1 cellular context compared by ENCODE assay signal in the genomic region with DNA sequence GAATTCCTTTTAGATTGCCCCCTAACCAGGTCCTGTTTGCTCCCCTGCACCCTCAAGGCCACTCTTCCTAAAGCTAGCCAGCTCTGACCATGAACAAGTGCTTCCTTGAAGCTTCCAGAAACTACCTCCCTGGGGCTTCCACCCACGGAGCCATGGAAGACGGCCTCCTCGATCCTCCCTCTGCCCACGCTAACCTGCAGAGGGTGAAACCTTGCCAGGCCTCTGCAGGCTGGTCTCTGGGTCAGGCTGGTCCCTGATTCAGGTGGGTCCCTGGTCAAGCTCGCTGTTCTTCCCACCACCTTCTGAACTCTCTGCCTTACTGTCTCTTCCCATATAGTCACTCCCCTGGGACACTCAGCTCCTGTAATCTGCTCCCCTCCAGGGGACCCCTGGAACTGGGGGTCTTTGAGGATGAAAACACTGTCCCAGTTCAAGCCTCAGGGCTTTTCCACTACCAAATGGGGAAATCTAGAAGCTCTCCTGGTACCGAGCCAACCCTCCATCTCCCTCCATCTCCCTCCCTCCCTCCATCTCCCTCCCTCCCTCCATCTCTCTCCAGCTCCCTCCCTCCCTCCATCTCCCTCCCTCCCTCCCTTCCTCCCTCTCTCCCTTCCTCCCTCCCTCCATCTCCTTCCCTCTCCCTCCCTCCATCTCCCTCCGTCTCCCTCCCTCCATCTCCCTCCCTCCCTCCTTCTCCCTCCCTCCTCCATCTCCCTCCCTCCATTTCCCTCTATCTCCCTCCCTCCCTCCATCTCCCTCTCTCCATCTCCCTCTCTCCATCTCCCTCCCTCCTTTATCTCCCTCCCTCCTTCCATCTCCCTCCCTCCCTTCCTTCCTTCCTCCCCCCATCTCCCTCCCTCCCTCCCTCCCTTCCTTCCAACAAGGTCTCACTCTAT.
TF ChIP-seq lines count a peak whose summit lies in the region.

No MANE protein-coding gene starts in this region.

TF ChIP-seq in HEK293, 187 proteins besides CTCF, POLR2A, EP300 and RAD21 (continued from another document and continues in another):
- TF ChIP-seq, protein P1, sequence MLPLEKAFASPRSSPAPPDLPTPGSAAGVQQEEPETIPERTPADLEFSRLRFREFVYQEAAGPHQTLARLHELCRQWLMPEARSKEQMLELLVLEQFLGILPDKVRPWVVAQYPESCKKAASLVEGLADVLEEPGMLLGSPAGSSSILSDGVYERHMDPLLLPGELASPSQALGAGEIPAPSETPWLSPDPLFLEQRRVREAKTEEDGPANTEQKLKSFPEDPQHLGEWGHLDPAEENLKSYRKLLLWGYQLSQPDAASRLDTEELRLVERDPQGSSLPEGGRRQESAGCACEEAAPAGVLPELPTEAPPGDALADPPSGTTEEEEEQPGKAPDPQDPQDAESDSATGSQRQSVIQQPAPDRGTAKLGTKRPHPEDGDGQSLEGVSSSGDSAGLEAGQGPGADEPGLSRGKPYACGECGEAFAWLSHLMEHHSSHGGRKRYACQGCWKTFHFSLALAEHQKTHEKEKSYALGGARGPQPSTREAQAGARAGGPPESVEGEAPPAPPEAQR (tag by site-specific recombination; IDR thresholded peaks at IDR 0.05), result no peak
- TF ChIP-seq ZNF544 (tag by site-specific recombination; IDR thresholded peaks at IDR 0.05) (no peak), ZFP41 (tag by site-specific recombination; IDR thresholded peaks at IDR 0.05; ENCODE audit: borderline replicate concordance) (no peak), ZNF341 (tag by site-specific recombination; IDR thresholded peaks at IDR 0.05; ENCODE audit: low read depth) (no peak), GFI1B (tag by site-specific recombination; IDR thresholded peaks at IDR 0.05) (no peak), ZNF366 (tag by site-specific recombination; conservative IDR thresholded peaks at IDR 0.05) (peak; percentile 53), ZNF514 (tag by site-specific recombination; IDR thresholded peaks at IDR 0.05) (no peak), ZNF211 (tag by site-specific recombination; IDR thresholded peaks at IDR 0.05; ENCODE audit: low read depth) (no peak), ZNF169 (tag by site-specific recombination; IDR thresholded peaks at IDR 0.05) (peak; percentile 98), ZXDB (tag by site-specific recombination; IDR thresholded peaks at IDR 0.05) (no peak), ZFP3 (tag by site-specific recombination; IDR thresholded peaks at IDR 0.05; ENCODE audit: low read depth) (no peak), ZBTB20 (tag by site-specific recombination; IDR thresholded peaks at IDR 0.05) (no peak), ZNF214 (tag by site-specific recombination; IDR thresholded peaks at IDR 0.05; ENCODE audit: borderline replicate concordance) (no peak), ZNF404 (tag by site-specific recombination; IDR thresholded peaks at IDR 0.05) (no peak), ZNF560 (tag by site-specific recombination; IDR thresholded peaks at IDR 0.05; ENCODE audit: borderline replicate concordance) (no peak), ZNF121 (tag by site-specific recombination; IDR thresholded peaks at IDR 0.05) (no peak), FEZF1 (tag by site-specific recombination; IDR thresholded peaks at IDR 0.05) (no peak), EGR2 (tag by site-specific recombination; IDR thresholded peaks at IDR 0.05; ENCODE audit: low read depth) (peak; percentile 50; the same call in 1 of the 2 replicates), ZNF768 (tag by site-specific recombination; IDR thresholded peaks at IDR 0.05) (no peak), PRDM1 (tag by site-specific recombination; IDR thresholded peaks at IDR 0.05) (no peak), OSR2 (tag by site-specific recombination; IDR thresholded peaks at IDR 0.05) (no peak), ZNF391 (tag by site-specific recombination; IDR thresholded peaks at IDR 0.05; ENCODE audit: borderline replicate concordance, low read depth) (no peak), WT1 (tag by site-specific recombination; IDR thresholded peaks at IDR 0.05) (peak; percentile 54; the same call in 1 of the 2 replicates), ZFHX2 (tag by site-specific recombination; conservative IDR thresholded peaks at IDR 0.05) (peak; percentile 75), RBAK (tag by site-specific recombination; IDR thresholded peaks at IDR 0.05) (no peak), ZNF501 (tag by site-specific recombination; IDR thresholded peaks at IDR 0.05) (no peak)
- TF ChIP-seq, protein P2, sequence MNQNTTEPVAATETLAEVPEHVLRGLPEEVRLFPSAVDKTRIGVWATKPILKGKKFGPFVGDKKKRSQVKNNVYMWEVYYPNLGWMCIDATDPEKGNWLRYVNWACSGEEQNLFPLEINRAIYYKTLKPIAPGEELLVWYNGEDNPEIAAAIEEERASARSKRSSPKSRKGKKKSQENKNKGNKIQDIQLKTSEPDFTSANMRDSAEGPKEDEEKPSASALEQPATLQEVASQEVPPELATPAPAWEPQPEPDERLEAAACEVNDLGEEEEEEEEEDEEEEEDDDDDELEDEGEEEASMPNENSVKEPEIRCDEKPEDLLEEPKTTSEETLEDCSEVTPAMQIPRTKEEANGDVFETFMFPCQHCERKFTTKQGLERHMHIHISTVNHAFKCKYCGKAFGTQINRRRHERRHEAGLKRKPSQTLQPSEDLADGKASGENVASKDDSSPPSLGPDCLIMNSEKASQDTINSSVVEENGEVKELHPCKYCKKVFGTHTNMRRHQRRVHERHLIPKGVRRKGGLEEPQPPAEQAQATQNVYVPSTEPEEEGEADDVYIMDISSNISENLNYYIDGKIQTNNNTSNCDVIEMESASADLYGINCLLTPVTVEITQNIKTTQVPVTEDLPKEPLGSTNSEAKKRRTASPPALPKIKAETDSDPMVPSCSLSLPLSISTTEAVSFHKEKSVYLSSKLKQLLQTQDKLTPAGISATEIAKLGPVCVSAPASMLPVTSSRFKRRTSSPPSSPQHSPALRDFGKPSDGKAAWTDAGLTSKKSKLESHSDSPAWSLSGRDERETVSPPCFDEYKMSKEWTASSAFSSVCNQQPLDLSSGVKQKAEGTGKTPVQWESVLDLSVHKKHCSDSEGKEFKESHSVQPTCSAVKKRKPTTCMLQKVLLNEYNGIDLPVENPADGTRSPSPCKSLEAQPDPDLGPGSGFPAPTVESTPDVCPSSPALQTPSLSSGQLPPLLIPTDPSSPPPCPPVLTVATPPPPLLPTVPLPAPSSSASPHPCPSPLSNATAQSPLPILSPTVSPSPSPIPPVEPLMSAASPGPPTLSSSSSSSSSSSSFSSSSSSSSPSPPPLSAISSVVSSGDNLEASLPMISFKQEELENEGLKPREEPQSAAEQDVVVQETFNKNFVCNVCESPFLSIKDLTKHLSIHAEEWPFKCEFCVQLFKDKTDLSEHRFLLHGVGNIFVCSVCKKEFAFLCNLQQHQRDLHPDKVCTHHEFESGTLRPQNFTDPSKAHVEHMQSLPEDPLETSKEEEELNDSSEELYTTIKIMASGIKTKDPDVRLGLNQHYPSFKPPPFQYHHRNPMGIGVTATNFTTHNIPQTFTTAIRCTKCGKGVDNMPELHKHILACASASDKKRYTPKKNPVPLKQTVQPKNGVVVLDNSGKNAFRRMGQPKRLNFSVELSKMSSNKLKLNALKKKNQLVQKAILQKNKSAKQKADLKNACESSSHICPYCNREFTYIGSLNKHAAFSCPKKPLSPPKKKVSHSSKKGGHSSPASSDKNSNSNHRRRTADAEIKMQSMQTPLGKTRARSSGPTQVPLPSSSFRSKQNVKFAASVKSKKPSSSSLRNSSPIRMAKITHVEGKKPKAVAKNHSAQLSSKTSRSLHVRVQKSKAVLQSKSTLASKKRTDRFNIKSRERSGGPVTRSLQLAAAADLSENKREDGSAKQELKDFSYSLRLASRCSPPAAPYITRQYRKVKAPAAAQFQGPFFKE (tag by site-specific recombination; IDR thresholded peaks at IDR 0.05; ENCODE audit: borderline replicate concordance), result no peak
- TF ChIP-seq, protein P3, sequence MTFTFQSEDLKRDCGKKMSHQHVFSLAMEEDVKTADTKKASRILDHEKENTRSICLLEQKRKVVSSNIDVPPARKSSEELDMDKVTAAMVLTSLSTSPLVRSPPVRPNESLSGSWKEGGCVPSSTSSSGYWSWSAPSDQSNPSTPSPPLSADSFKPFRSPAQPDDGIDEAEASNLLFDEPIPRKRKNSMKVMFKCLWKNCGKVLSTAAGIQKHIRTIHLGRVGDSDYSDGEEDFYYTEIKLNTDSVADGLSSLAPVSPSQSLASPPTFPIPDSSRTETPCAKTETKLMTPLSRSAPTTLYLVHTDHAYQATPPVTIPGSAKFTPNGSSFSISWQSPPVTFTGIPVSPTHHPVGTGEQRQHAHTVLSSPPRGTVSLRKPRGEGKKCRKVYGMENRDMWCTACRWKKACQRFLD (tag by site-specific recombination; IDR thresholded peaks at IDR 0.05), result no peak
- TF ChIP-seq, protein P4, sequence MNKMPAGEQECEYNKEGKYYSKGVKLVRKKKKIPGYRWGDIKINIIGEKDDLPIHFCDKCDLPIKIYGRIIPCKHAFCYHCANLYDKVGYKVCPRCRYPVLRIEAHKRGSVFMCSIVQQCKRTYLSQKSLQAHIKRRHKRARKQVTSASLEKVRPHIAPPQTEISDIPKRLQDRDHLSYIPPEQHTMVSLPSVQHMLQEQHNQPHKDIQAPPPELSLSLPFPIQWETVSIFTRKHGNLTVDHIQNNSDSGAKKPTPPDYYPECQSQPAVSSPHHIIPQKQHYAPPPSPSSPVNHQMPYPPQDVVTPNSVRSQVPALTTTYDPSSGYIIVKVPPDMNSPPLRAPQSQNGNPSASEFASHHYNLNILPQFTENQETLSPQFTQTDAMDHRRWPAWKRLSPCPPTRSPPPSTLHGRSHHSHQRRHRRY (tag by site-specific recombination; IDR thresholded peaks at IDR 0.05), result no peak
- TF ChIP-seq, protein P5, sequence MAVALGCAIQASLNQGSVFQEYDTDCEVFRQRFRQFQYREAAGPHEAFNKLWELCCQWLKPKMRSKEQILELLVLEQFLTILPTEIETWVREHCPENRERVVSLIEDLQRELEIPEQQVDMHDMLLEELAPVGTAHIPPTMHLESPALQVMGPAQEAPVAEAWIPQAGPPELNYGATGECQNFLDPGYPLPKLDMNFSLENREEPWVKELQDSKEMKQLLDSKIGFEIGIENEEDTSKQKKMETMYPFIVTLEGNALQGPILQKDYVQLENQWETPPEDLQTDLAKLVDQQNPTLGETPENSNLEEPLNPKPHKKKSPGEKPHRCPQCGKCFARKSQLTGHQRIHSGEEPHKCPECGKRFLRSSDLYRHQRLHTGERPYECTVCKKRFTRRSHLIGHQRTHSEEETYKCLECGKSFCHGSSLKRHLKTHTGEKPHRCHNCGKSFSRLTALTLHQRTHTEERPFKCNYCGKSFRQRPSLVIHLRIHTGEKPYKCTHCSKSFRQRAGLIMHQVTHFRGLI (tag by site-specific recombination; IDR thresholded peaks at IDR 0.05), result no peak
- TF ChIP-seq, protein P6, sequence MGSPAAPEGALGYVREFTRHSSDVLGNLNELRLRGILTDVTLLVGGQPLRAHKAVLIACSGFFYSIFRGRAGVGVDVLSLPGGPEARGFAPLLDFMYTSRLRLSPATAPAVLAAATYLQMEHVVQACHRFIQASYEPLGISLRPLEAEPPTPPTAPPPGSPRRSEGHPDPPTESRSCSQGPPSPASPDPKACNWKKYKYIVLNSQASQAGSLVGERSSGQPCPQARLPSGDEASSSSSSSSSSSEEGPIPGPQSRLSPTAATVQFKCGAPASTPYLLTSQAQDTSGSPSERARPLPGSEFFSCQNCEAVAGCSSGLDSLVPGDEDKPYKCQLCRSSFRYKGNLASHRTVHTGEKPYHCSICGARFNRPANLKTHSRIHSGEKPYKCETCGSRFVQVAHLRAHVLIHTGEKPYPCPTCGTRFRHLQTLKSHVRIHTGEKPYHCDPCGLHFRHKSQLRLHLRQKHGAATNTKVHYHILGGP (tag by site-specific recombination; IDR thresholded peaks at IDR 0.05), result no peak
- TF ChIP-seq, protein P7, sequence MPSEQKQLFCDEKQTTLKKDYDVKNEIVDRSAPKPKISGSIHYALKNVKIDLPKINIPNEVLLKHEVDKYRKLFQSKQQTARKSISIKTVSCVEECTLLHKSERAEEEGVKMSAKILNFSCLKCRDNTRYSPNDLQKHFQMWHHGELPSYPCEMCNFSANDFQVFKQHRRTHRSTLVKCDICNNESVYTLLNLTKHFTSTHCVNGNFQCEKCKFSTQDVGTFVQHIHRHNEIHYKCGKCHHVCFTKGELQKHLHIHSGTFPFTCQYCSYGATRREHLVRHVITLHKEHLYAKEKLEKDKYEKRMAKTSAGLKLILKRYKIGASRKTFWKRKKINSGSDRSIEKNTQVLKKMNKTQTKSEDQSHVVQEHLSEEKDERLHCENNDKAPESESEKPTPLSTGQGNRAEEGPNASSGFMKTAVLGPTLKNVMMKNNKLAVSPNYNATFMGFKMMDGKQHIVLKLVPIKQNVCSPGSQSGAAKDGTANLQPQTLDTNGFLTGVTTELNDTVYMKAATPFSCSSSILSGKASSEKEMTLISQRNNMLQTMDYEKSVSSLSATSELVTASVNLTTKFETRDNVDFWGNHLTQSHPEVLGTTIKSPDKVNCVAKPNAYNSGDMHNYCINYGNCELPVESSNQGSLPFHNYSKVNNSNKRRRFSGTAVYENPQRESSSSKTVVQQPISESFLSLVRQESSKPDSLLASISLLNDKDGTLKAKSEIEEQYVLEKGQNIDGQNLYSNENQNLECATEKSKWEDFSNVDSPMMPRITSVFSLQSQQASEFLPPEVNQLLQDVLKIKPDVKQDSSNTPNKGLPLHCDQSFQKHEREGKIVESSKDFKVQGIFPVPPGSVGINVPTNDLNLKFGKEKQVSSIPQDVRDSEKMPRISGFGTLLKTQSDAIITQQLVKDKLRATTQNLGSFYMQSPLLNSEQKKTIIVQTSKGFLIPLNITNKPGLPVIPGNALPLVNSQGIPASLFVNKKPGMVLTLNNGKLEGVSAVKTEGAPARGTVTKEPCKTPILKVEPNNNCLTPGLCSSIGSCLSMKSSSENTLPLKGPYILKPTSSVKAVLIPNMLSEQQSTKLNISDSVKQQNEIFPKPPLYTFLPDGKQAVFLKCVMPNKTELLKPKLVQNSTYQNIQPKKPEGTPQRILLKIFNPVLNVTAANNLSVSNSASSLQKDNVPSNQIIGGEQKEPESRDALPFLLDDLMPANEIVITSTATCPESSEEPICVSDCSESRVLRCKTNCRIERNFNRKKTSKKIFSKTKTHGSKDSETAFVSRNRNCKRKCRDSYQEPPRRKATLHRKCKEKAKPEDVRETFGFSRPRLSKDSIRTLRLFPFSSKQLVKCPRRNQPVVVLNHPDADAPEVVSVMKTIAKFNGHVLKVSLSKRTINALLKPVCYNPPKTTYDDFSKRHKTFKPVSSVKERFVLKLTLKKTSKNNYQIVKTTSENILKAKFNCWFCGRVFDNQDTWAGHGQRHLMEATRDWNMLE (tag by site-specific recombination; conservative IDR thresholded peaks at IDR 0.05; ENCODE audit: low read depth), result no peak
- TF ChIP-seq, protein P8, sequence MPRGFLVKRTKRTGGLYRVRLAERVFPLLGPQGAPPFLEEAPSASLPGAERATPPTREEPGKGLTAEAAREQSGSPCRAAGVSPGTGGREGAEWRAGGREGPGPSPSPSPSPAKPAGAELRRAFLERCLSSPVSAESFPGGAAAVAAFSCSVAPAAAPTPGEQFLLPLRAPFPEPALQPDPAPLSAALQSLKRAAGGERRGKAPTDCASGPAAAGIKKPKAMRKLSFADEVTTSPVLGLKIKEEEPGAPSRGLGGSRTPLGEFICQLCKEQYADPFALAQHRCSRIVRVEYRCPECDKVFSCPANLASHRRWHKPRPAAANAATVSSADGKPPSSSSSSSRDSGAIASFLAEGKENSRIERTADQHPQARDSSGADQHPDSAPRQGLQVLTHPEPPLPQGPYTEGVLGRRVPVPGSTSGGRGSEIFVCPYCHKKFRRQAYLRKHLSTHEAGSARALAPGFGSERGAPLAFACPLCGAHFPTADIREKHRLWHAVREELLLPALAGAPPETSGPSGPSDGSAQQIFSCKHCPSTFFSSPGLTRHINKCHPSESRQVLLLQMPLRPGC (tag by site-specific recombination; IDR thresholded peaks at IDR 0.05), result no peak
